Comparison of ENCODE assay signal across 20 cellular contexts in the genomic region with DNA sequence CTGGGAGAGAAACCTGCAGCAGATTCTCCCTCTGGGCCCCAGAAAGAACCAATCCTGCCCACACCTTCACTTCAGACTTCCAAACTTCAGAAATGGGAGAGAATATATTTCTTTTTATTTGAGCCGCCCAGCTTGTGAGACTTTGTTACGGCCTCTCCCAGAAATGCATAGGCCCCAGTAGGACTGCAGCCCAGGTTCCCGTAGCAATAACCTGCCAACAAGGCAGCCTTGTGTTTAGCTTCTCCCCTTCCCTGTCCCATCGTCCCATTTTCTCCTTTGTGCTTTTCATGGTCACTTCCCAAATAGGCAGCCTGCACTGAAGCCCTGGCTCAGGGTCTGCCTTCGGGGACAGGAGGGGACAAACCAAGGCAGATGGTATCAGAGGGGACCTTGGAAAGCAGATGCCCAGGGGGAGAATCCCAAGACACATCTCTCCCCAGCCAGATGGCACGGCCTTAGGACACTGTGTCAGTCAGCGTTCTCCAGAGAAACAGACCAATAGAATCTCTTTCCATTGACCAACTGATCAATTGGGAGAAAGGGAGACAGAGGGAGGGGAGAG. TPM values are rescaled to one million over a fixed set of nuclear protein-coding genes. Genes with fewer than 3 reads are reported as not detected.
A peak's percentile ranks its signal among the peaks of the same experiment; 100 is the strongest.
DNase-seq lines count a peak whose midpoint lies in the region; ATAC-seq and TF ChIP-seq lines count a peak whose summit lies in the region.
"Had no signal": no experiment of that assay in that cellular context is flagged by ENCODE, and none has a peak within 500 bp of the region (broad histone marks: within the 10 kb centered on the region; RNA-seq: fewer than 3 reads in every experiment).

No MANE protein-coding gene starts in this region.

- WGBS in esophagus muscularis mucosa: 83% methylated on average over 7 of the region's 7 CpGs

- peaks cover 8% of the 10 kb centered on the region for H3K36me3 Mint-ChIP-seq in neural crest cell (ENCODE audit: low read depth)
- peaks cover 2% of the 10 kb centered on the region for H3K36me3 Mint-ChIP-seq in activated naive CD4-positive, alpha-beta T cell treated with anti-CD3 and anti-CD28 coated beads, Interleukin-2, amount 10 ng/mL, durations not matched to agents 7 days and 5 days
- H3K36me3 Mint-ChIP-seq: CD4-positive, CD25-positive, alpha-beta regulatory T cell had no signal

- no peak for TF ChIP-seq EP300 in esophagus muscularis mucosa (IDR thresholded peaks at IDR 0.05)

- H3K4me1 Mint-ChIP-seq in neural crest cell: peaks cover 15% of the 10 kb centered on the region
- peaks cover 18% of the 10 kb centered on the region for H3K4me1 Mint-ChIP-seq in activated naive CD4-positive, alpha-beta T cell treated with anti-CD3 and anti-CD28 coated beads, Interleukin-2, amount 10 ng/mL, durations not matched to agents 7 days and 5 days

- peaks cover 0 to 53% (median 12%) of the 10 kb centered on the region in 4 donors for H3K27me3 ChIP-seq in esophagus muscularis mucosa

- peaks cover 8% of the 10 kb centered on the region for H3K9me3 Mint-ChIP-seq in neural crest cell
- no peaks in the 10 kb centered on the region for H3K9me3 Mint-ChIP-seq in activated naive CD4-positive, alpha-beta T cell treated with anti-CD3 and anti-CD28 coated beads, Interleukin-2, amount 10 ng/mL, durations not matched to agents 7 days and 5 days

- no peak for TF ChIP-seq POLR2A in esophagus muscularis mucosa (IDR thresholded peaks at IDR 0.05; ENCODE audit: low read depth)

- no peak for ATAC-seq in left lobe of liver
- ATAC-seq: A549 had no signal

- DNase-seq in NCI-H2171 treated with DMSO at 0.1 percent for 48 hours (lab: John Stamatoyannopoulos, UW) (peak; percentile 2), NCI-H2171 (lab: John Stamatoyannopoulos, UW) (no peak), esophagus muscularis mucosa (ENCODE audit: extremely low spot score) (peak; percentile 62), neural crest cell (ENCODE audit: low read depth, low spot score) (no peak), retina (peak; percentile 23), left lobe of liver (ENCODE audit: low spot score) (no peak), hippocampal formation (lab: John Stamatoyannopoulos, UW) (no peak)
- DNase-seq in activated naive CD4-positive, alpha-beta T cell treated with anti-CD3 and anti-CD28 coated beads, Interleukin-2, amount 10 ng/mL, durations not matched to agents 7 days and 5 days: no peak
- DNase-seq: AML-193; CD4-positive, alpha-beta memory T cell; CD4-positive, CD25-positive, alpha-beta regulatory T cell; CD8-positive, alpha-beta memory T cell; COR-L47; DMS79 treated with DMSO at 0.1 percent for 48 hours; GF-D8 had no signal

- peaks cover 11 to 24% (median 21%) of the 10 kb centered on the region in 4 donors for H3K4me1 ChIP-seq in esophagus muscularis mucosa

- intact Hi-C loops in esophagus muscularis mucosa (cut with DNase I): no loop called here

- H3K27ac Mint-ChIP-seq in neural crest cell (ENCODE audit: unreplicated experiment): no peak overlapping the region
- H3K27ac Mint-ChIP-seq in activated naive CD4-positive, alpha-beta T cell treated with anti-CD3 and anti-CD28 coated beads, Interleukin-2, amount 10 ng/mL, durations not matched to agents 7 days and 5 days: no peak overlapping the region
- H3K27ac Mint-ChIP-seq: B cell; CD14-positive monocyte; CD4-positive, alpha-beta memory T cell; CD4-positive, CD25-positive, alpha-beta regulatory T cell; CD8-positive, alpha-beta memory T cell had no signal

- TF ChIP-seq CTCF in esophagus muscularis mucosa (IDR thresholded peaks at IDR 0.05): no peak
- TF ChIP-seq CTCF in neural crest cell (conservative IDR thresholded peaks at IDR 0.05): no peak

- peak overlapping the region; percentile 51 for H3K4me3 Mint-ChIP-seq in neural crest cell
- H3K4me3 Mint-ChIP-seq in activated naive CD4-positive, alpha-beta T cell treated with anti-CD3 and anti-CD28 coated beads, Interleukin-2, amount 10 ng/mL, durations not matched to agents 7 days and 5 days: no peak overlapping the region
- H3K4me3 Mint-ChIP-seq: B cell; CD4-positive, alpha-beta memory T cell; CD4-positive, CD25-positive, alpha-beta regulatory T cell had no signal

- peaks cover 71% of the 10 kb centered on the region for H3K27me3 Mint-ChIP-seq in neural crest cell (ENCODE audit: low read depth)
- peaks cover 73% of the 10 kb centered on the region for H3K27me3 Mint-ChIP-seq in activated naive CD4-positive, alpha-beta T cell treated with anti-CD3 and anti-CD28 coated beads, Interleukin-2, amount 10 ng/mL, durations not matched to agents 7 days and 5 days

- H3K4me3 ChIP-seq in esophagus muscularis mucosa: no peak overlapping the region
- H3K4me3 ChIP-seq: A549; BLaER1 treated with 17β-estradiol and CSF1 and Interleukin-3, amounts not matched to agents 10 nM and 100 nM had no signal

- CTCF ChIA-PET in activated naive CD4-positive, alpha-beta T cell treated with anti-CD3 and anti-CD28 coated beads, Interleukin-2, amount 10 ng/mL, durations not matched to agents 7 days and 5 days (lab: Charles Lee): interaction anchor here (1.2 kb wide), 1 partner anchor 44 kb away, joined by 3 read pairs; no protein-coding TSS in a partner anchor

- no peaks in the 10 kb centered on the region for H3K36me3 ChIP-seq in esophagus muscularis mucosa
- H3K36me3 ChIP-seq: BLaER1 treated with 17β-estradiol and CSF1 and Interleukin-3, amounts not matched to agents 10 nM and 100 nM had no signal

- H3K27ac ChIP-seq in esophagus muscularis mucosa (replicated peaks in 1 of 4): no peak overlapping the region
- H3K27ac ChIP-seq: 22Rv1; A549; BLaER1 treated with 17β-estradiol and CSF1 and Interleukin-3, amounts not matched to agents 10 nM and 100 nM had no signal

- peaks cover 0 to 8% (median 2%) of the 10 kb centered on the region in 4 donors for H3K9me3 ChIP-seq in esophagus muscularis mucosa
- H3K9me3 ChIP-seq: A549 had no signal

RNA-seq across cellular contexts. Expression of a gene that starts 3.7 kb away (rescaled TPM):
- 10 to 100 TPM; 36.0 to 53.6 (median 45.1) TPM for total RNA-seq in esophagus muscularis mucosa
- total RNA-seq in neural crest cell: 77.3 and 85.3 TPM in 2 replicates
- 34.6 TPM for total RNA-seq in left lobe of liver

Comparison
In these comparisons a context has a peak if more than half of its experiments do, and no peak if none do; other contexts are left out.
1. DNase-seq: peak in NCI-H2171 treated with DMSO at 0.1 percent for 48 hours (single experiment), esophagus muscularis mucosa (single experiment) and retina (single experiment); none in NCI-H2171 (single experiment), neural crest cell (single experiment), left lobe of liver (single experiment), activated naive CD4-positive, alpha-beta T cell treated with anti-CD3 and anti-CD28 coated beads, Interleukin-2, amount 10 ng/mL, durations not matched to agents 7 days and 5 days (single experiment) and hippocampal formation (0 of 2).